In the genomic region with DNA sequence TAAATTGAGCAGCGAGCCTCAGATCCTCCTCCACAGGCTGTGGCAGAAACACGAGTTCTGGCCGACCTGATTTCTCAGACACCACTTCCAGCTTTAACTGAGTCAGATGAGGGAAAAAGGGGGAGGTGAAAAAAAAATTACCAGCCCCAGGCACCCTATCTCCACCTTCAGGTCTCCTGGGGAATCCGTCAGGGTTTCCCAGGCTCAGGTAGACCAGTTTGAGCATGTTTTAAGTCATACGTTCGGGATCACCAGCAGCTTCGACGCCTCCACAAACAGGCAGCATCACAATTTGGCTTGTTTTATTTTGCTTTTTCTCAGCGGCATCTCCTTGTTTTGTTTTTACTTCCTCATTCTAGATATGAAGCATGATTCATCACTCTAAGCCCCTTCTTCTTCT, we compare ENCODE assay signal across 1 cellular context.
TF ChIP-seq lines count a peak whose summit lies in the region.

No MANE protein-coding gene starts in this region.

TF ChIP-seq in K562, 482 proteins besides CTCF, POLR2A, EP300 and RAD21 (continued from another document):
- TF ChIP-seq C11orf30 (IDR thresholded peaks at IDR 0.05; ENCODE audit: low read depth) = peak; percentile 15; the same call in 1 of the 2 replicates
- TF ChIP-seq ZNF143 (CRISPR knock-in tag; IDR thresholded peaks at IDR 0.05) = no peak
- TF ChIP-seq L3MBTL2 (IDR thresholded peaks at IDR 0.05) = peak; percentile 33; the same call in 1 of the 2 replicates
- no peak for TF ChIP-seq CREB1 (IDR thresholded peaks at IDR 0.05)
- TF ChIP-seq CREB1 (CRISPR knock-in tag; IDR thresholded peaks at IDR 0.05) = no peak
- TF ChIP-seq SETDB1 (IDR thresholded peaks at IDR 0.05; ENCODE audit: low read length) = no peak
- no peak for TF ChIP-seq NELFE (IDR thresholded peaks at IDR 0.05; ENCODE audit: insufficient read depth, insufficient read length)
